Comparison of ENCODE assay signal across 30 cellular contexts in genomic region chr6:79231101-79231500, GRCh38. TPM values are rescaled to one million over a fixed set of nuclear protein-coding genes. Genes with fewer than 3 reads are reported as not detected.
DNase-seq lines count a peak whose midpoint lies in the region; ATAC-seq, FAIRE-seq and TF ChIP-seq lines count a peak whose summit lies in the region.
"Had no signal": no experiment of that assay in that cellular context is flagged by ENCODE, and none has a peak within 500 bp of the region (broad histone marks: within the 10 kb centered on the region; RNA-seq: fewer than 3 reads in every experiment).

No MANE protein-coding gene starts in this region.

- peak overlapping the region; percentile 66 to 88 for H3K27ac Mint-ChIP-seq in natural killer cell
- H3K27ac Mint-ChIP-seq in natural killer cell treated with Interleukin-12 subunit alpha and Interleukin-12 subunit beta and Interleukin-15 and Interleukin-18, amount 100 ng/mL, for 72 hours = no peak overlapping the region
- peak overlapping the region; percentile 16 for H3K27ac Mint-ChIP-seq in type B pancreatic cell
- H3K27ac Mint-ChIP-seq in activated CD8-positive, alpha-beta T cell treated with anti-CD3 and anti-CD28 coated beads, Interleukin-2, amount 10 ng/mL, durations not matched to agents 7 days and 5 days = no peak overlapping the region
- H3K27ac Mint-ChIP-seq: activated CD4-positive, alpha-beta memory T cell treated with anti-CD3 and anti-CD28 coated beads for 36 hours; activated naive CD4-positive, alpha-beta T cell treated with anti-CD3 and anti-CD28 coated beads, Interleukin-2, amount 10 ng/mL, durations not matched to agents 7 days and 5 days; activated T-helper 1 cell treated with anti-CD3 and anti-CD28 coated beads, Interleukin-12 subunit alpha, Interleukin-12 subunit beta, Interleukin-2, Interleukin-4 antibody, amounts not matched to agents 30 ng/mL and 10 ng/mL and 1 ng/mL, durations not matched to agents 14 hours and 24 hours and 36 hours; CD4-positive, CD25-positive, alpha-beta regulatory T cell; progenitor cell of endocrine pancreas had no signal

- FAIRE-seq in D721Med (lab: Jason Lieb, UNC) = no peak
- FAIRE-seq: A549 had no signal

- POLR2A ChIA-PET in activated CD8-positive, alpha-beta T cell treated with anti-CD3 and anti-CD28 coated beads, Interleukin-2, amount 10 ng/mL, durations not matched to agents 7 days and 5 days (lab: Charles Lee) = no interaction called here

- TF ChIP-seq CTCF in natural killer cell (IDR thresholded peaks at IDR 0.05) (no peak), hepatocyte (IDR thresholded peaks at IDR 0.05; ENCODE audit: poor library complexity) (no peak), type B pancreatic cell (conservative IDR thresholded peaks at IDR 0.05) (no peak), D721Med (IDR thresholded peaks at IDR 0.05; ENCODE audit: insufficient read depth, missing control alignments) (no peak)

- H3K27me3 ChIP-seq in hepatocyte = no peaks in the 10 kb centered on the region
- H3K27me3 ChIP-seq: adrenal gland, thyroid gland had no signal

- WGBS in hepatocyte (ENCODE audit: low lambda C conversion rate, missing lambda C conversion rate) = 90% methylated on average over 4 of the region's 4 CpGs

- H3K9me2 ChIP-seq in hepatocyte (replicated peaks; ENCODE audit: insufficient read depth) = no peaks in the 10 kb centered on the region

- no peaks in the 10 kb centered on the region for H3K9me3 ChIP-seq in hepatocyte (ENCODE audit: low read depth)
- H3K9me3 ChIP-seq: A549, adrenal gland, neutrophil, thyroid gland had no signal

- ATAC-seq in natural killer cell = no peak
- ATAC-seq in natural killer cell treated with Interleukin-12 subunit alpha and Interleukin-12 subunit beta and Interleukin-15 and Interleukin-18, amount 100 ng/mL, for 72 hours = no peak
- no peak for ATAC-seq in activated CD8-positive, alpha-beta T cell treated with anti-CD3 and anti-CD28 coated beads, Interleukin-2, amount 10 ng/mL, durations not matched to agents 7 days and 5 days
- ATAC-seq: A549, left cardiac atrium had no signal

- DNase-seq in natural killer cell = no peak
- no peak for DNase-seq in natural killer cell treated with Interleukin-12 subunit alpha and Interleukin-12 subunit beta and Interleukin-15 and Interleukin-18, amount 100 ng/mL, for 72 hours (ENCODE audit: low spot score)
- peak; percentile 63 for DNase-seq in amniotic epithelial cell (ENCODE audit: low read depth)
- no peak for DNase-seq in hepatocyte (ENCODE audit: low spot score)
- DNase-seq in type B pancreatic cell (ENCODE audit: extremely low spot score, unreplicated experiment) = no peak
- DNase-seq in activated CD8-positive, alpha-beta T cell treated with anti-CD3 and anti-CD28 coated beads, Interleukin-2, amount 10 ng/mL, durations not matched to agents 7 days and 5 days = no peak
- no peak for DNase-seq in D721Med (ENCODE audit: insufficient read length, low spot score)
- DNase-seq in UCSD-AML1 (lab: John Stamatoyannopoulos, UW; ENCODE audit: unreplicated experiment) = no peak
- DNase-seq: activated CD4-positive, alpha-beta memory T cell treated with anti-CD3 and anti-CD28 coated beads for 36 hours; activated CD4-positive, CD25-positive, alpha-beta regulatory T cell; activated CD8-positive, alpha-beta memory T cell treated with anti-CD3 and anti-CD28 coated beads, Interleukin-2, amount 50 U/mL, for 4 hours; activated naive CD4-positive, alpha-beta T cell treated with anti-CD3 and anti-CD28 coated beads, Interleukin-2, amount 10 ng/mL, durations not matched to agents 7 days and 5 days; adrenal gland; AML-193; CD4-positive, CD25-positive, alpha-beta regulatory T cell; HCEC 1CT; immature natural killer cell; left cardiac atrium; mesenchymal stem cell; NCI-H1417 treated with DMSO at 0.1 percent for 48 hours; NCI-H2081; NCI-H2227 treated with DMSO at 0.1 percent for 48 hours; stimulated activated CD4-positive, alpha-beta T cell treated with anti-CD3 and anti-CD28 coated beads, Interleukin-4, amount 100 ng/mL, for 24 hours; T1000; thyroid gland had no signal

- intact Hi-C loops in natural killer cell (cut with micrococcal nuclease) = loop anchor here (5.0 to 10.0 kb wide), 3 partner anchors 304 to 874 kb away; partner anchors contain the start of genes BCKDHB, LCA5 and TTK

- H3K4me3 Mint-ChIP-seq in natural killer cell = no peak overlapping the region
- H3K4me3 Mint-ChIP-seq in natural killer cell treated with Interleukin-12 subunit alpha and Interleukin-12 subunit beta and Interleukin-15 and Interleukin-18, amount 100 ng/mL, for 72 hours = no peak overlapping the region
- H3K4me3 Mint-ChIP-seq in type B pancreatic cell = peak overlapping the region; percentile 35
- H3K4me3 Mint-ChIP-seq in activated CD8-positive, alpha-beta T cell treated with anti-CD3 and anti-CD28 coated beads, Interleukin-2, amount 10 ng/mL, durations not matched to agents 7 days and 5 days = no peak overlapping the region
- H3K4me3 Mint-ChIP-seq: activated CD4-positive, alpha-beta memory T cell treated with anti-CD3 and anti-CD28 coated beads for 36 hours; activated naive CD4-positive, alpha-beta T cell treated with anti-CD3 and anti-CD28 coated beads, Interleukin-2, amount 10 ng/mL, durations not matched to agents 7 days and 5 days had no signal

- peak overlapping the region; percentile 11 for H3K27ac ChIP-seq in hepatocyte
- H3K27ac ChIP-seq: A549, KMS-11, neutrophil had no signal

- peaks cover 71% of the 10 kb centered on the region for H3K79me2 ChIP-seq in hepatocyte

- CTCF ChIA-PET in activated CD8-positive, alpha-beta T cell treated with anti-CD3 and anti-CD28 coated beads, Interleukin-2, amount 10 ng/mL, durations not matched to agents 7 days and 5 days (lab: Charles Lee) = no interaction called here

- no peak overlapping the region for H2AFZ ChIP-seq in hepatocyte

- H3K36me3 Mint-ChIP-seq in natural killer cell (no peaks in the 10 kb centered on the region), type B pancreatic cell (peaks cover 34% of the 10 kb centered on the region)
- no peaks in the 10 kb centered on the region for H3K36me3 Mint-ChIP-seq in natural killer cell treated with Interleukin-12 subunit alpha and Interleukin-12 subunit beta and Interleukin-15 and Interleukin-18, amount 100 ng/mL, for 72 hours
- H3K36me3 Mint-ChIP-seq in activated CD8-positive, alpha-beta T cell treated with anti-CD3 and anti-CD28 coated beads, Interleukin-2, amount 10 ng/mL, durations not matched to agents 7 days and 5 days (ENCODE audit: low read depth) = peaks cover 5% of the 10 kb centered on the region
- H3K36me3 Mint-ChIP-seq: activated naive CD4-positive, alpha-beta T cell treated with anti-CD3 and anti-CD28 coated beads, Interleukin-2, amount 10 ng/mL, durations not matched to agents 7 days and 5 days; immature natural killer cell had no signal

- no peaks in the 10 kb centered on the region for H3K36me3 ChIP-seq in hepatocyte (replicated peaks; ENCODE audit: insufficient read depth, low read depth)
- H3K36me3 ChIP-seq: adrenal gland, neutrophil, thyroid gland had no signal

- no peak overlapping the region for H3K4me3 ChIP-seq in hepatocyte
- H3K4me3 ChIP-seq: A549, adrenal gland, thyroid gland had no signal

- H3K4me1 Mint-ChIP-seq in natural killer cell (peaks cover 27 to 40% of the 10 kb centered on the region in 2 donors), type B pancreatic cell (ENCODE audit: unreplicated experiment) (peaks cover 10% of the 10 kb centered on the region)
- H3K4me1 Mint-ChIP-seq in natural killer cell treated with Interleukin-12 subunit alpha and Interleukin-12 subunit beta and Interleukin-15 and Interleukin-18, amount 100 ng/mL, for 72 hours (ENCODE audit: low read depth in 2 of 2) = peaks cover 0 to 17% of the 10 kb centered on the region in 2 donors
- H3K4me1 Mint-ChIP-seq in activated CD8-positive, alpha-beta T cell treated with anti-CD3 and anti-CD28 coated beads, Interleukin-2, amount 10 ng/mL, durations not matched to agents 7 days and 5 days (ENCODE audit: low read depth) = peaks cover 25% of the 10 kb centered on the region

- no peaks in the 10 kb centered on the region for H3K27me3 Mint-ChIP-seq in natural killer cell (ENCODE audit: low read depth in 2 of 2)
- no peaks in the 10 kb centered on the region for H3K27me3 Mint-ChIP-seq in natural killer cell treated with Interleukin-12 subunit alpha and Interleukin-12 subunit beta and Interleukin-15 and Interleukin-18, amount 100 ng/mL, for 72 hours
- H3K27me3 Mint-ChIP-seq in type B pancreatic cell = no peaks in the 10 kb centered on the region
- peaks cover 2% of the 10 kb centered on the region for H3K27me3 Mint-ChIP-seq in activated CD8-positive, alpha-beta T cell treated with anti-CD3 and anti-CD28 coated beads, Interleukin-2, amount 10 ng/mL, durations not matched to agents 7 days and 5 days (ENCODE audit: low read depth)
- H3K27me3 Mint-ChIP-seq: activated CD4-positive, alpha-beta memory T cell treated with anti-CD3 and anti-CD28 coated beads for 36 hours; activated naive CD4-positive, alpha-beta T cell treated with anti-CD3 and anti-CD28 coated beads, Interleukin-2, amount 10 ng/mL, durations not matched to agents 7 days and 5 days; progenitor cell of endocrine pancreas had no signal

- H4K20me1 ChIP-seq in hepatocyte (ENCODE audit: insufficient read depth, poor library complexity, severe bottlenecking) = no peaks in the 10 kb centered on the region

- H3K9me3 Mint-ChIP-seq in natural killer cell = no peaks in the 10 kb centered on the region
- no peaks in the 10 kb centered on the region for H3K9me3 Mint-ChIP-seq in natural killer cell treated with Interleukin-12 subunit alpha and Interleukin-12 subunit beta and Interleukin-15 and Interleukin-18, amount 100 ng/mL, for 72 hours
- peaks cover 5% of the 10 kb centered on the region for H3K9me3 Mint-ChIP-seq in type B pancreatic cell
- H3K9me3 Mint-ChIP-seq in activated CD8-positive, alpha-beta T cell treated with anti-CD3 and anti-CD28 coated beads, Interleukin-2, amount 10 ng/mL, durations not matched to agents 7 days and 5 days (ENCODE audit: insufficient read depth) = peaks cover 4% of the 10 kb centered on the region
- H3K9me3 Mint-ChIP-seq: activated CD4-positive, alpha-beta memory T cell treated with anti-CD3 and anti-CD28 coated beads for 36 hours; activated naive CD4-positive, alpha-beta T cell treated with anti-CD3 and anti-CD28 coated beads, Interleukin-2, amount 10 ng/mL, durations not matched to agents 7 days and 5 days; activated T-helper 1 cell treated with anti-CD3 and anti-CD28 coated beads, Interleukin-12 subunit alpha, Interleukin-12 subunit beta, Interleukin-2, Interleukin-4 antibody, amounts not matched to agents 30 ng/mL and 10 ng/mL and 1 ng/mL, durations not matched to agents 14 hours and 24 hours and 36 hours; CD4-positive, CD25-positive, alpha-beta regulatory T cell; immature natural killer cell had no signal

- peak overlapping the region; percentile 77 for H3K4me2 ChIP-seq in hepatocyte
- H3K4me2 ChIP-seq: A549, KMS-11 had no signal

- peaks cover 8% of the 10 kb centered on the region for H3K4me1 ChIP-seq in hepatocyte (ENCODE audit: insufficient read depth)

RNA-seq across cellular contexts. Expression of gene HMGN3, which starts 3.4 kb away (rescaled TPM):
- total RNA-seq in natural killer cell (10 to 100 TPM; 57.3 to 65.1 (median 58.2) TPM), hepatocyte (129 and 146 TPM in 2 replicates), type B pancreatic cell (ENCODE audit: low replicate concordance) (163 and 261 TPM in 2 replicates)
- 10 to 100 TPM; 46.6 to 49.6 TPM for total RNA-seq in natural killer cell treated with Interleukin-12 subunit alpha and Interleukin-12 subunit beta and Interleukin-15 and Interleukin-18, amount 100 ng/mL, for 72 hours
- polyA plus RNA-seq in hepatocyte = 266 and 319 TPM in 2 replicates
- total RNA-seq in activated CD8-positive, alpha-beta T cell treated with anti-CD3 and anti-CD28 coated beads, Interleukin-2, amount 10 ng/mL, durations not matched to agents 7 days and 5 days = 10 to 100 TPM; 56.3 to 56.5 TPM

Comparison
In these comparisons a context has a peak if more than half of its experiments do, and no peak if none do; other contexts are left out.
1. H3K27ac Mint-ChIP-seq: peak in natural killer cell (2 of 2) and type B pancreatic cell (single experiment); none in natural killer cell treated with Interleukin-12 subunit alpha and Interleukin-12 subunit beta and Interleukin-15 and Interleukin-18, amount 100 ng/mL, for 72 hours (0 of 2) and activated CD8-positive, alpha-beta T cell treated with anti-CD3 and anti-CD28 coated beads, Interleukin-2, amount 10 ng/mL, durations not matched to agents 7 days and 5 days (single experiment).